12 cellular contexts compared by ENCODE assay signal in genomic region chr6:167350322-167350721, GRCh38. TPM values are rescaled to one million over a fixed set of nuclear protein-coding genes. Genes with fewer than 3 reads are reported as not detected.
A peak's percentile ranks its signal among the peaks of the same experiment; 100 is the strongest.
DNase-seq lines count a peak whose midpoint lies in the region; ATAC-seq and TF ChIP-seq lines count a peak whose summit lies in the region.
"Had no signal": no experiment of that assay in that cellular context is flagged by ENCODE, and none has a peak within 500 bp of the region (broad histone marks: within the 10 kb centered on the region; RNA-seq: fewer than 3 reads in every experiment).

No MANE protein-coding gene starts in this region.

- H3K4me3 ChIP-seq in BE2C (ENCODE audit: low read depth, low read length): peak overlapping the region; percentile 63; the same call in 1 of the 2 replicates
- no peak overlapping the region for H3K4me3 ChIP-seq in Loucy (ENCODE audit: low read length, poor library complexity, severe bottlenecking)
- peak overlapping the region; percentile 65 for H3K4me3 ChIP-seq in coronary artery
- no peak overlapping the region for H3K4me3 ChIP-seq in PC-3 (ENCODE audit: low read length)
- no peak overlapping the region for H3K4me3 ChIP-seq in aorta (ENCODE audit: low read length in 2 of 2)

- H3K27me3 ChIP-seq in BE2C: no peaks in the 10 kb centered on the region
- H3K27me3 ChIP-seq in Loucy (ENCODE audit: insufficient read depth, low read length, poor library complexity, severe bottlenecking): peaks cover 7% of the 10 kb centered on the region
- 0 out of 2 replicates have a peak, but pooled peaks cover 3% of the 10 kb centered on the region for H3K27me3 ChIP-seq in PC-3 (ENCODE audit: low read length)
- no peaks in the 10 kb centered on the region for H3K27me3 ChIP-seq in aorta (ENCODE audit: control insufficient read depth in 1 of 2, insufficient read depth in 2 of 2, low read length in 1 of 2)

- H3K27me3 Mint-ChIP-seq in natural killer cell (ENCODE audit: low read depth in 2 of 2): peaks cover 46 to 54% of the 10 kb centered on the region in 2 donors

- CTCF ChIA-PET in PC-3 (lab: Charles Lee): no interaction called here

- no peaks in the 10 kb centered on the region for H3K9me3 ChIP-seq in BE2C
- no peaks in the 10 kb centered on the region for H3K9me3 ChIP-seq in Loucy (ENCODE audit: insufficient read depth, low read depth, low read length)
- no peaks in the 10 kb centered on the region for H3K9me3 ChIP-seq in PC-3 (ENCODE audit: low read length)
- H3K9me3 ChIP-seq in aorta (ENCODE audit: control insufficient read depth, low read length): peaks cover 2% of the 10 kb centered on the region

- peaks cover 18 to 20% of the 10 kb centered on the region in 2 donors for H3K4me1 Mint-ChIP-seq in natural killer cell

- no peak overlapping the region for H3K27ac Mint-ChIP-seq in natural killer cell
- H3K27ac Mint-ChIP-seq: dendritic cell treated with granulocyte-macrophage colony-stimulating factor and Interleukin-4, amounts not matched to agents 40 ng/mL and 50 ng/mL, for 4 days had no signal

- H3K9me3 Mint-ChIP-seq in natural killer cell: no peaks in the 10 kb centered on the region
- H3K9me3 Mint-ChIP-seq: dendritic cell treated with granulocyte-macrophage colony-stimulating factor and Interleukin-4, amounts not matched to agents 40 ng/mL and 50 ng/mL, for 4 days had no signal

- no peak overlapping the region for H2AFZ ChIP-seq in Loucy (ENCODE audit: low read length)
- H2AFZ ChIP-seq in PC-3 (ENCODE audit: low read length): no peak overlapping the region

- H3K9ac ChIP-seq in Loucy (ENCODE audit: low read depth, low read length, poor library complexity, severe bottlenecking) (no peak overlapping the region), PC-3 (ENCODE audit: low read length) (no peak overlapping the region)

- no peaks in the 10 kb centered on the region for H3F3A ChIP-seq in Loucy (ENCODE audit: low read depth)
- no peaks in the 10 kb centered on the region for H3F3A ChIP-seq in PC-3 (ENCODE audit: low read length, unreplicated experiment)

- no TSS peak for BruUV-seq in PC-3 (replicated peaks; lab: Mats Ljungman, UMichigan)

- no peak overlapping the region for H3K27ac ChIP-seq in coronary artery
- no peak overlapping the region for H3K27ac ChIP-seq in PC-3 (ENCODE audit: low read length)
- no peak overlapping the region for H3K27ac ChIP-seq in aorta (ENCODE audit: low read depth in 1 of 2, low read length in 2 of 2)

- POLR2A ChIA-PET in PC-3 (lab: Charles Lee; ENCODE audit: unreplicated experiment): no interaction called here

- H3K79me2 ChIP-seq in Loucy (ENCODE audit: insufficient read depth, low read length): no peaks in the 10 kb centered on the region
- no peaks in the 10 kb centered on the region for H3K79me2 ChIP-seq in PC-3 (ENCODE audit: low read length)

- no peaks in the 10 kb centered on the region for H4K20me1 ChIP-seq in Loucy (ENCODE audit: insufficient read depth, low read length, poor library complexity, severe bottlenecking)
- H4K20me1 ChIP-seq in PC-3 (ENCODE audit: low read length): no peaks in the 10 kb centered on the region

- peak overlapping the region; percentile 64 for H3K4me2 ChIP-seq in Loucy (ENCODE audit: low read depth, low read length, poor library complexity, severe bottlenecking)
- H3K4me2 ChIP-seq in PC-3 (ENCODE audit: low read length): no peak overlapping the region

- TF ChIP-seq CTCF in BE2C (IDR thresholded peaks at IDR 0.05; ENCODE audit: low read depth, low read length): no peak
- TF ChIP-seq CTCF in Loucy (conservative IDR thresholded peaks at IDR 0.05; ENCODE audit: low read length): no peak
- no peak for TF ChIP-seq CTCF in coronary artery (IDR thresholded peaks at IDR 0.05)
- no peak for TF ChIP-seq CTCF in natural killer cell (IDR thresholded peaks at IDR 0.05)
- no peak for TF ChIP-seq CTCF in PC-3 (conservative IDR thresholded peaks at IDR 0.05; ENCODE audit: low read depth, low read length)

- H3K36me3 ChIP-seq in BE2C (no peaks in the 10 kb centered on the region), Loucy (ENCODE audit: insufficient read depth, low read length) (no peaks in the 10 kb centered on the region), PC-3 (ENCODE audit: low read depth, low read length) (no peaks in the 10 kb centered on the region), aorta (ENCODE audit: control insufficient read depth in 1 of 2, insufficient read depth in 2 of 2, low read length in 1 of 2) (no peaks in the 10 kb centered on the region)

- WGBS in aorta, 2 donors: 6% methylated on average over 22 of the region's 22 CpGs

- H3K36me3 Mint-ChIP-seq in natural killer cell: no peaks in the 10 kb centered on the region

- intact Hi-C loops in natural killer cell (cut with micrococcal nuclease): no loop called here
- intact Hi-C loops in PC-3 (cut with micrococcal nuclease): no loop called here
- intact Hi-C loops in posterior cingulate gyrus (cut with DNase I): no loop called here
- intact Hi-C loops in aorta (cut with DNase I): no loop called here

- no peaks in the 10 kb centered on the region for H3K9me2 ChIP-seq in Loucy (replicated peaks; ENCODE audit: low read depth, low read length)
- no peaks in the 10 kb centered on the region for H3K9me2 ChIP-seq in PC-3 (replicated peaks; ENCODE audit: low read length)

- ATAC-seq in natural killer cell (no peak), HG03354 (IDR thresholded peaks at IDR 0.05; ENCODE audit: poor library complexity, severe bottlenecking, unreplicated experiment) (no peak), PC-3 (no peak), aorta (ENCODE audit: low FRiP score) (no peak)

- no peak for DNase-seq in BE2C
- no peak for DNase-seq in coronary artery (ENCODE audit: low spot score)
- DNase-seq in natural killer cell: no peak
- no peak for DNase-seq in PC-3
- no peak for DNase-seq in posterior cingulate gyrus
- no peak for DNase-seq in aorta

- H3K4me1 ChIP-seq in BE2C: no peaks in the 10 kb centered on the region
- no peaks in the 10 kb centered on the region for H3K4me1 ChIP-seq in Loucy (ENCODE audit: insufficient read depth, low read length, poor library complexity, severe bottlenecking)
- no peaks in the 10 kb centered on the region for H3K4me1 ChIP-seq in PC-3 (ENCODE audit: insufficient read depth, low read length)
- H3K4me1 ChIP-seq in aorta (ENCODE audit: control insufficient read depth in 1 of 2, insufficient read depth in 2 of 2, low read length in 2 of 2): no peaks in the 10 kb centered on the region

- peak overlapping the region; percentile 79 for H3K4me3 Mint-ChIP-seq in natural killer cell
- H3K4me3 Mint-ChIP-seq: dendritic cell treated with granulocyte-macrophage colony-stimulating factor and Interleukin-4, amounts not matched to agents 40 ng/mL and 50 ng/mL, for 4 days had no signal

RNA-seq across cellular contexts. Expression of gene TTLL2, which starts 25.4 kb away (rescaled TPM):
- polyA plus RNA-seq in BE2C (2012; ENCODE audit: insufficient read depth, insufficient read length, low read depth): 0.69 TPM
- not detected for total RNA-seq in natural killer cell
- total RNA-seq in PC-3 (2014; rRNA removed): not detected in 2 replicates
- total RNA-seq in aorta: not detected
- not detected for polyA plus RNA-seq in aorta
- total RNA-seq: M059J; T-helper 2 cell treated with Interferon-gamma antibody and Interleukin-4, amounts not matched to agents 100 ng/mL and 5 ng/mL, for 36 hours had no signal

RNA-seq across cellular contexts. Expression of gene UNC93A, which starts 59.2 kb away (rescaled TPM):
- not detected for polyA plus RNA-seq in BE2C (2012; ENCODE audit: insufficient read depth, insufficient read length, low read depth)
- not detected for total RNA-seq in natural killer cell
- total RNA-seq in PC-3 (2014; rRNA removed): not detected in 2 replicates
- total RNA-seq in aorta: not detected
- not detected for polyA plus RNA-seq in aorta
- total RNA-seq: M059J; occipital lobe; T-helper 2 cell treated with Interferon-gamma antibody and Interleukin-4, amounts not matched to agents 100 ng/mL and 5 ng/mL, for 36 hours had no signal

Comparison
In these comparisons a context has a peak if more than half of its experiments do, and no peak if none do; other contexts are left out.
1. H3K4me3 ChIP-seq: peak in BE2C (single experiment) and coronary artery (single experiment); none in Loucy (single experiment), PC-3 (single experiment) and aorta (0 of 2).